Comparison of ENCODE assay signal across 1 cellular context in genomic region chr1:90537606-90538362, GRCh38.
TF ChIP-seq lines count a peak whose summit lies in the region.

No MANE protein-coding gene starts in this region.

TF ChIP-seq in H1, 55 proteins besides CTCF, POLR2A, EP300 and RAD21:
- no peak for TF ChIP-seq TCF12 (IDR thresholded peaks at IDR 0.05; ENCODE audit: low read depth, low read length)
- TF ChIP-seq POU5F1 (IDR thresholded peaks at IDR 0.05; ENCODE audit: low read depth, low read length) = 0 out of 2 replicates have a peak, but pooled peaks have one; percentile 10
- TF ChIP-seq HDAC2 (IDR thresholded peaks at IDR 0.05; ENCODE audit: borderline replicate concordance in 1 of 2, low read depth in 2 of 2, low read length in 2 of 2) = no peak
- TF ChIP-seq BACH1 (IDR thresholded peaks at IDR 0.05; ENCODE audit: low read length) = no peak
- TF ChIP-seq KDM5A (IDR thresholded peaks at IDR 0.05; ENCODE audit: low read length) = no peak
- no peak for TF ChIP-seq RFX5 (IDR thresholded peaks at IDR 0.05; ENCODE audit: borderline replicate concordance, low read depth, low read length)
